In the genomic region with DNA sequence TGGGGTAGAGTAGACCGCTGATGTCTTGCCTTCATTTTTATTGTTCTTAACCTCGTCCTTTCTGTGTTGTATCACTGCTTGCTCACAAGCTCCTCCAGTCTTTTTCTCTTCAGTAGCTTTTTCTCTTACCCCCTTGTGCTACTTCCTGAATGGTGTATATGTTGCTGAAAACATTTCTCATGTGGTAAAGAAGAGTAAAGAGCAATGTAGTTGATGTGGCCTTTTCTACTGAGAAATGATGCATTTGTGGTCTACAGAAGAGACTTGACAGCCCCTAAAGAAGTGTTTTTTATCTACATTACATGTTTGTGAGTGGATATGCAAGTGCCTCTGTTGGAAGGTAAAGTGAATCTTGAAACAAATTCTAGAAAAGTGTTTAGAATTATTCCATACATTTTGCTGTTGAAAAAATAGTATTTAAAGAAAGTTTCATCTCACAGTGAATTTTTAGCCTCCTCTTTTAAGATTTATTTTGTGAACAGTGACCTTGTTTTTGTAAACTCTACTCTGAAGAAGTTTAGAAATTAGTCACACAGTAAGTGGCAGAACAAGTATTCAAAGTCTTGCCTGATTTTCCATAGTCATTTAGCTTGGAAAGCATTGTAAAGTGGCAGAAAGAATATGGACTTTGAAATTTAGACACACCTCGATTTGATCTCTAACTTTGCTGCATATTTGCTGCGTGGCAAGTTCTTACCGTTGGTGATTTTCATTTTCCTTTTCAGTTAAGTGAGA, we compare ENCODE assay signal across 1 cellular context.
TF ChIP-seq lines count a peak whose summit lies in the region.

No MANE protein-coding gene starts in this region.

TF ChIP-seq in SK-N-SH, 30 proteins besides CTCF, POLR2A, EP300 and RAD21:
- TF ChIP-seq GATA2 (CRISPR knock-in tag; IDR thresholded peaks at IDR 0.05) (no peak), MXI1 (IDR thresholded peaks at IDR 0.05; ENCODE audit: low read depth, low read length) (no peak), YY1 (IDR thresholded peaks at IDR 0.05; ENCODE audit: low read depth) (no peak), RFX5 (IDR thresholded peaks at IDR 0.05; ENCODE audit: low read length) (no peak), NFIC (IDR thresholded peaks at IDR 0.05; ENCODE audit: borderline replicate concordance) (no peak), FOXJ3 (CRISPR knock-in tag; IDR thresholded peaks at IDR 0.05) (no peak), TCF12 (IDR thresholded peaks at IDR 0.05) (no peak), CHD2 (IDR thresholded peaks at IDR 0.05; ENCODE audit: low read length, partially characterized antibody) (no peak), TEAD4 (IDR thresholded peaks at IDR 0.05; ENCODE audit: borderline replicate concordance, insufficient read depth) (no peak), POLR2AphosphoS5 (IDR thresholded peaks at IDR 0.05; ENCODE audit: low read depth, low read length) (no peak)
- TF ChIP-seq, protein P1, sequence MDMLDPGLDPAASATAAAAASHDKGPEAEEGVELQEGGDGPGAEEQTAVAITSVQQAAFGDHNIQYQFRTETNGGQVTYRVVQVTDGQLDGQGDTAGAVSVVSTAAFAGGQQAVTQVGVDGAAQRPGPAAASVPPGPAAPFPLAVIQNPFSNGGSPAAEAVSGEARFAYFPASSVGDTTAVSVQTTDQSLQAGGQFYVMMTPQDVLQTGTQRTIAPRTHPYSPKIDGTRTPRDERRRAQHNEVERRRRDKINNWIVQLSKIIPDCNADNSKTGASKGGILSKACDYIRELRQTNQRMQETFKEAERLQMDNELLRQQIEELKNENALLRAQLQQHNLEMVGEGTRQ (IDR thresholded peaks at IDR 0.05; ENCODE audit: borderline replicate concordance, low read depth, low read length), result no peak
- TF ChIP-seq, protein P2, sequence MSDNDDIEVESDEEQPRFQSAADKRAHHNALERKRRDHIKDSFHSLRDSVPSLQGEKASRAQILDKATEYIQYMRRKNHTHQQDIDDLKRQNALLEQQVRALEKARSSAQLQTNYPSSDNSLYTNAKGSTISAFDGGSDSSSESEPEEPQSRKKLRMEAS (IDR thresholded peaks at IDR 0.05; ENCODE audit: low read depth), result no peak
